Comparison of ENCODE assay signal across 8 cellular contexts in genomic region chr1:212699839-212700596, GRCh38. TPM values are rescaled to one million over a fixed set of nuclear protein-coding genes. Genes with fewer than 3 reads are reported as not detected.
DNase-seq lines count a peak whose midpoint lies in the region; ATAC-seq, FAIRE-seq and TF ChIP-seq lines count a peak whose summit lies in the region.

Gene BATF3, minus strand, starts transcription at chr1:212699840. Its CDS starts 78 bp downstream, at chr1:212699762.

- in situ Hi-C loops in astrocyte of the spinal cord (cut with HindIII; ENCODE audit: low sequenced_read_pairs) = no loop called here

- DNase-seq in astrocyte of the spinal cord (ENCODE audit: low read depth, low spot score) = no peak
- DNase-seq in kidney = peak; percentile 90
- peak; percentile 70 for DNase-seq in stimulated activated CD4-positive, alpha-beta T cell treated with anti-CD3 and anti-CD28 coated beads, Interleukin-2, amount 100 ng/mL, for 4 hours (ENCODE audit: low read depth)
- no peak for DNase-seq in OCI-M1 (lab: John Stamatoyannopoulos, UW)
- DNase-seq in NOMO-1 (lab: John Stamatoyannopoulos, UW; ENCODE audit: unreplicated experiment in 2 of 2) = no peak

- no peak within 1 kb of the TSS for H3K9ac ChIP-seq in kidney (ENCODE audit: low read length in 2 of 2)

- H3K4me3 ChIP-seq in astrocyte of the spinal cord (ENCODE audit: low read depth, low read length) = peak within 1 kb of the TSS; percentile 49
- peak within 1 kb of the TSS; percentile 51 to 63 for H3K4me3 ChIP-seq in kidney (ENCODE audit: low read length in 2 of 2)

- ATAC-seq in HG02884 (IDR thresholded peaks at IDR 0.05; ENCODE audit: unreplicated experiment) = peak; percentile 26

- TF ChIP-seq POLR2A in GM18526 (IDR thresholded peaks at IDR 0.05; ENCODE audit: extremely low read depth, insufficient read length) = peak; percentile 31

- H3K9me3 ChIP-seq in kidney (ENCODE audit: control insufficient read depth in 1 of 2, low read length in 2 of 2) = no peaks in the 10 kb centered on the region

- H3K4me1 ChIP-seq in kidney (ENCODE audit: control insufficient read depth in 1 of 2, insufficient read depth in 1 of 2, low read depth in 1 of 2, low read length in 2 of 2) = peaks cover 0 to 4% of the 10 kb centered on the region in 2 donors

- intact Hi-C loops in T-helper 1 cell treated with Interleukin-12 subunit alpha and Interleukin-12 subunit beta and Interleukin-4 antibody, amounts not matched to agents 30 ng/mL and 1 ng/mL, for 36 hours (cut with micrococcal nuclease) = loop anchor here (1.0 to 2.0 kb wide), 9 partner anchors 35 to 295 kb away; partner anchors contain the start of genes ATF3, NSL1 and TATDN3
- intact Hi-C loops in kidney (cut with DNase I) = no loop called here

- no peaks in the 10 kb centered on the region for H3K36me3 ChIP-seq in kidney (ENCODE audit: control insufficient read depth in 1 of 2, insufficient read depth in 2 of 2, low read length in 2 of 2)

- FAIRE-seq in kidney (lab: Jason Lieb, UNC) = no peak

- TF ChIP-seq CTCF in astrocyte of the spinal cord (IDR thresholded peaks at IDR 0.05; ENCODE audit: low read depth, low read length) (no peak), kidney (IDR thresholded peaks at IDR 0.05; ENCODE audit: borderline replicate concordance, extremely low read depth, insufficient read depth) (no peak)

- peak within 1 kb of the TSS; percentile 67 for H3K27ac ChIP-seq in kidney (ENCODE audit: low read depth in 2 of 2, low read length in 2 of 2)

RNA-seq across cellular contexts. Expression of gene BATF3, which starts in this region (rescaled TPM):
- total RNA-seq in T-helper 1 cell treated with Interleukin-12 subunit alpha and Interleukin-12 subunit beta and Interleukin-4 antibody, amounts not matched to agents 30 ng/mL and 1 ng/mL, for 36 hours = 65.8 and 75.3 TPM in 2 replicates
- 6.5 TPM for total RNA-seq in kidney
- polyA plus RNA-seq in kidney (ENCODE audit: insufficient read depth, low read depth, low replicate concordance) = 3.3 TPM

Comparison
In these comparisons a context has a peak if more than half of its experiments do, and no peak if none do; other contexts are left out.
1. DNase-seq: peak in kidney (single experiment) and stimulated activated CD4-positive, alpha-beta T cell treated with anti-CD3 and anti-CD28 coated beads, Interleukin-2, amount 100 ng/mL, for 4 hours (single experiment); none in astrocyte of the spinal cord (single experiment), OCI-M1 (single experiment) and NOMO-1 (0 of 2).